ENCODE assay signal across 21 cellular contexts in genomic region chr11:76778874-76779273, GRCh38.
"Had no signal": no experiment of that assay in that cellular context is flagged by ENCODE, and none has a peak within 500 bp of the region (broad histone marks: within the 10 kb centered on the region; RNA-seq: fewer than 3 reads in every experiment).

No MANE protein-coding gene starts in this region.

- H3K36me3 ChIP-seq: colonic mucosa, heart right ventricle, neutrophil, tibial nerve had no signal

- H3K9me3 ChIP-seq: colonic mucosa, testis had no signal

- ATAC-seq: heart right ventricle; left lobe of liver; mucosa of descending colon; sciatic nerve; stimulated activated naive B cell treated with anti-CD40 and anti-IgM and Interleukin-4, amounts not matched to agents 10 μg/mL and 1 μg/mL and 100 μg/mL, for 72 hours; stimulated activated naive CD8-positive, alpha-beta T cell treated with anti-CD3 and anti-CD28 coated beads, Interleukin-15, amount 100 ng/mL, for 72 hours had no signal

- H3K27ac ChIP-seq: colonic mucosa, heart right ventricle, neutrophil, testis had no signal

- DNase-seq: cerebellar nuclear complex; colonic mucosa; dermis blood vessel endothelial cell; erythroblast; foreskin melanocyte; heart right ventricle; hypothalamus; islet precursor cell; mammary epithelial cell; mucosa of descending colon; nephron progenitor cell; stimulated activated CD4-positive, alpha-beta T cell treated with anti-CD3 and anti-CD28 coated beads, Interleukin-2, amount 100 ng/mL, for 24 hours; stimulated activated CD4-positive, alpha-beta T cell treated with anti-CD3 and anti-CD28 coated beads, Interleukin-4, amount 100 ng/mL, for 4 hours; stimulated activated naive B cell treated with anti-CD40 and anti-IgM and Interleukin-4, amounts not matched to agents 10 μg/mL and 1 μg/mL and 100 μg/mL, for 72 hours; stimulated activated naive CD8-positive, alpha-beta T cell treated with anti-CD3 and anti-CD28 coated beads, Interleukin-15, amount 100 ng/mL, for 72 hours; testis had no signal

- H3K27me3 ChIP-seq: colonic mucosa, testis, tibial nerve had no signal

- H3K4me3 ChIP-seq: colonic mucosa, heart right ventricle, mucosa of descending colon, skin epidermis, testis, tibial nerve had no signal
